1 cellular context compared by ENCODE assay signal in the genomic region with DNA sequence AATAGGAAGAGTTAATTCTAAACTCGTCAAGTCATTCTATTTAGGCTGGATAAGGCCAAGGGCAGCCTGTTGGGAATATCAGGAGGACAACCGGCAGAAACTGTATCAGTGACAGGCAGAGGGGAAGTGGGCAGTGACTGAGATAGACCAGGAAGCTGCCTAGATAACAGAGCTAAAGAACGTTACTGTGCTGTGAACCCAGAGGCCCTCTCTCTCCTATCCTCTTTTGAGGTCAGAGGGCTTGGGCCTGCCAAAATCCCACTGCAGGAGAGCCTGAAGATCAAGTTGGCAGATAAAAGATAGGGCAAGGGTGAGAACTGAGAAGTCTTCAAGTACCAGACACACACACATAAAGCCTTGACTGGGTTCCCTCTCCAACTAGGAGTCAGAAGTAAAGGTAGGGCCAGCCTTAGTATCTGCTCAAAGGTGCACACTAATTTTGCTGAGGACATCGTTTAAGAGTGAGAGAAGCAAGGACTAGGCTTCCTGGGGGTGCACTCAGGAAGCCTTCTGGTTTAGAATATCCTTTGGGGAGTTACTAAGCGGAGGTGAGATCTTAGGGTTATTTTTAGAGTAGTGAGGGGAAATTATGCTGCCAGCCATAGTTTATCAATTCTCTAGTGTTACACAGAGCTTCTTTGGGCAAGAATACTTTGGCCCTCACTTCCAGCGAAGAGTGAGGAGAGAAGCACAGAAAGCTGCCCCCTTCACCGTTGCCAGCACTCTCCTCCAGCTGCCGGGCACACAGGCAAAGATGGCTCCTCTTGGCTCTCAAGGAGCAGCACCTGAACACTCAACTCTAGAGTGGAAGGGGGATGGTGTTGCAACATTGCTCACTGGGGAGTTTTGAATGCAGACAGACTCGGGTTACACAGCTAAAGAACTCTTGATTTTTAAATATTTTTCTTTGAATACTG.
TF ChIP-seq lines count a peak whose summit lies in the region.

No MANE protein-coding gene starts in this region.

TF ChIP-seq in SK-N-SH treated with all-trans-retinoic acid at 6 μM for 48 hours, 23 proteins besides CTCF, POLR2A, EP300 and RAD21 (continued from another document):
- TF ChIP-seq, protein P1, sequence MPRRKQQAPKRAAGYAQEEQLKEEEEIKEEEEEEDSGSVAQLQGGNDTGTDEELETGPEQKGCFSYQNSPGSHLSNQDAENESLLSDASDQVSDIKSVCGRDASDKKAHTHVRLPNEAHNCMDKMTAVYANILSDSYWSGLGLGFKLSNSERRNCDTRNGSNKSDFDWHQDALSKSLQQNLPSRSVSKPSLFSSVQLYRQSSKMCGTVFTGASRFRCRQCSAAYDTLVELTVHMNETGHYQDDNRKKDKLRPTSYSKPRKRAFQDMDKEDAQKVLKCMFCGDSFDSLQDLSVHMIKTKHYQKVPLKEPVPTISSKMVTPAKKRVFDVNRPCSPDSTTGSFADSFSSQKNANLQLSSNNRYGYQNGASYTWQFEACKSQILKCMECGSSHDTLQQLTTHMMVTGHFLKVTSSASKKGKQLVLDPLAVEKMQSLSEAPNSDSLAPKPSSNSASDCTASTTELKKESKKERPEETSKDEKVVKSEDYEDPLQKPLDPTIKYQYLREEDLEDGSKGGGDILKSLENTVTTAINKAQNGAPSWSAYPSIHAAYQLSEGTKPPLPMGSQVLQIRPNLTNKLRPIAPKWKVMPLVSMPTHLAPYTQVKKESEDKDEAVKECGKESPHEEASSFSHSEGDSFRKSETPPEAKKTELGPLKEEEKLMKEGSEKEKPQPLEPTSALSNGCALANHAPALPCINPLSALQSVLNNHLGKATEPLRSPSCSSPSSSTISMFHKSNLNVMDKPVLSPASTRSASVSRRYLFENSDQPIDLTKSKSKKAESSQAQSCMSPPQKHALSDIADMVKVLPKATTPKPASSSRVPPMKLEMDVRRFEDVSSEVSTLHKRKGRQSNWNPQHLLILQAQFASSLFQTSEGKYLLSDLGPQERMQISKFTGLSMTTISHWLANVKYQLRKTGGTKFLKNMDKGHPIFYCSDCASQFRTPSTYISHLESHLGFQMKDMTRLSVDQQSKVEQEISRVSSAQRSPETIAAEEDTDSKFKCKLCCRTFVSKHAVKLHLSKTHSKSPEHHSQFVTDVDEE (CRISPR knock-in tag; IDR thresholded peaks at IDR 0.05), result no peak
- TF ChIP-seq, protein P2, sequence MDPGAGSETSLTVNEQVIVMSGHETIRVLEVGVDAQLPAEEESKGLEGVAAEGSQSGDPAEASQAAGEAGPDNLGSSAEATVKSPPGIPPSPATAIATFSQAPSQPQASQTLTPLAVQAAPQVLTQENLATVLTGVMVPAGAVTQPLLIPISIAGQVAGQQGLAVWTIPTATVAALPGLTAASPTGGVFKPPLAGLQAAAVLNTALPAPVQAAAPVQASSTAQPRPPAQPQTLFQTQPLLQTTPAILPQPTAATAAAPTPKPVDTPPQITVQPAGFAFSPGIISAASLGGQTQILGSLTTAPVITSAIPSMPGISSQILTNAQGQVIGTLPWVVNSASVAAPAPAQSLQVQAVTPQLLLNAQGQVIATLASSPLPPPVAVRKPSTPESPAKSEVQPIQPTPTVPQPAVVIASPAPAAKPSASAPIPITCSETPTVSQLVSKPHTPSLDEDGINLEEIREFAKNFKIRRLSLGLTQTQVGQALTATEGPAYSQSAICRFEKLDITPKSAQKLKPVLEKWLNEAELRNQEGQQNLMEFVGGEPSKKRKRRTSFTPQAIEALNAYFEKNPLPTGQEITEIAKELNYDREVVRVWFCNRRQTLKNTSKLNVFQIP (CRISPR knock-in tag; IDR thresholded peaks at IDR 0.05; ENCODE audit: borderline replicate concordance, low read depth), result no peak
- TF ChIP-seq CSDC2 (CRISPR knock-in tag; IDR thresholded peaks at IDR 0.05) (no peak), OSR1 (CRISPR knock-in tag; IDR thresholded peaks at IDR 0.05) (no peak), TOX (CRISPR knock-in tag; IDR thresholded peaks at IDR 0.05; ENCODE audit: borderline replicate concordance) (no peak), GLIS3 (CRISPR knock-in tag; IDR thresholded peaks at IDR 0.05) (no peak), ZNF8 (CRISPR knock-in tag; IDR thresholded peaks at IDR 0.05) (no peak)
- TF ChIP-seq, protein P3, sequence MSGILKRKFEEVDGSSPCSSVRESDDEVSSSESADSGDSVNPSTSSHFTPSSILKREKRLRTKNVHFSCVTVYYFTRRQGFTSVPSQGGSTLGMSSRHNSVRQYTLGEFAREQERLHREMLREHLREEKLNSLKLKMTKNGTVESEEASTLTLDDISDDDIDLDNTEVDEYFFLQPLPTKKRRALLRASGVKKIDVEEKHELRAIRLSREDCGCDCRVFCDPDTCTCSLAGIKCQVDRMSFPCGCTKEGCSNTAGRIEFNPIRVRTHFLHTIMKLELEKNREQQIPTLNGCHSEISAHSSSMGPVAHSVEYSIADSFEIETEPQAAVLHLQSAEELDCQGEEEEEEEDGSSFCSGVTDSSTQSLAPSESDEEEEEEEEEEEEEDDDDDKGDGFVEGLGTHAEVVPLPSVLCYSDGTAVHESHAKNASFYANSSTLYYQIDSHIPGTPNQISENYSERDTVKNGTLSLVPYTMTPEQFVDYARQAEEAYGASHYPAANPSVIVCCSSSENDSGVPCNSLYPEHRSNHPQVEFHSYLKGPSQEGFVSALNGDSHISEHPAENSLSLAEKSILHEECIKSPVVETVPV (CRISPR knock-in tag; IDR thresholded peaks at IDR 0.05), result no peak
